12 cellular contexts compared by ENCODE assay signal in genomic region chr16:68416057-68417046, GRCh38. TPM values are rescaled to one million over a fixed set of nuclear protein-coding genes. Genes with fewer than 3 reads are reported as not detected.
DNase-seq lines count a peak whose midpoint lies in the region; ATAC-seq and TF ChIP-seq lines count a peak whose summit lies in the region.
"Had no signal": no experiment of that assay in that cellular context is flagged by ENCODE, and none has a peak within 500 bp of the region (broad histone marks: within the 10 kb centered on the region; RNA-seq: fewer than 3 reads in every experiment).

No MANE protein-coding gene starts in this region.

- CTCF ChIA-PET in Calu3 (lab: Charles Lee) = interaction anchor here (0.7 to 2.8 kb wide), 8 partner anchors 9 to 99 kb away, joined by 3 to 13 read pairs (median 5); no protein-coding TSS in a partner anchor
- CTCF ChIA-PET in activated CD8-positive, alpha-beta T cell treated with anti-CD3 and anti-CD28 coated beads, Interleukin-2, amount 10 ng/mL, durations not matched to agents 7 days and 5 days (lab: Charles Lee) = interaction anchor here (1.0 to 3.5 kb wide), 11 partner anchors 10 to 104 kb away, joined by 3 to 18 read pairs (median 4); partner anchors contain the start of gene SMPD3

- H3K4me1 Mint-ChIP-seq in Calu3 (ENCODE audit: low read depth, unreplicated experiment) (peaks cover 44% of the 10 kb centered on the region), HFFc6 (ENCODE audit: low read depth) (peaks cover 17% of the 10 kb centered on the region)
- peaks cover 44% of the 10 kb centered on the region for H3K4me1 Mint-ChIP-seq in activated CD8-positive, alpha-beta T cell treated with anti-CD3 and anti-CD28 coated beads, Interleukin-2, amount 10 ng/mL, durations not matched to agents 7 days and 5 days (ENCODE audit: low read depth)
- H3K4me1 Mint-ChIP-seq: WTC11 had no signal

- no peaks in the 10 kb centered on the region for H3K27me3 Mint-ChIP-seq in Calu3 (ENCODE audit: unreplicated experiment)
- no peaks in the 10 kb centered on the region for H3K27me3 Mint-ChIP-seq in activated CD8-positive, alpha-beta T cell treated with anti-CD3 and anti-CD28 coated beads, Interleukin-2, amount 10 ng/mL, durations not matched to agents 7 days and 5 days (ENCODE audit: low read depth)
- peaks cover 23% of the 10 kb centered on the region for H3K27me3 Mint-ChIP-seq in HFFc6 (ENCODE audit: insufficient read depth)

- ATAC-seq in activated CD8-positive, alpha-beta T cell treated with anti-CD3 and anti-CD28 coated beads, Interleukin-2, amount 10 ng/mL, durations not matched to agents 7 days and 5 days = no peak
- no peak for ATAC-seq in GM19328 (IDR thresholded peaks at IDR 0.05; ENCODE audit: unreplicated experiment)
- ATAC-seq: heart right ventricle, WTC11 had no signal

- H3K4me3 Mint-ChIP-seq in Calu3 (ENCODE audit: low read depth, unreplicated experiment) (peak overlapping the region; percentile 57), HFFc6 (no peak overlapping the region)
- no peak overlapping the region for H3K4me3 Mint-ChIP-seq in activated CD8-positive, alpha-beta T cell treated with anti-CD3 and anti-CD28 coated beads, Interleukin-2, amount 10 ng/mL, durations not matched to agents 7 days and 5 days
- H3K4me3 Mint-ChIP-seq: WTC11 had no signal

- H3K9me3 ChIP-seq in muscle layer of duodenum (ENCODE audit: control insufficient read depth in 1 of 2, low read length in 2 of 2) = no peaks in the 10 kb centered on the region
- H3K9me3 ChIP-seq: heart right ventricle, ovary had no signal

- no peak overlapping the region for H3K4me3 ChIP-seq in muscle layer of duodenum (ENCODE audit: low read depth in 1 of 2, low read length in 2 of 2)
- H3K4me3 ChIP-seq: heart right ventricle, ovary had no signal

- H3K27ac Mint-ChIP-seq in Calu3 (ENCODE audit: unreplicated experiment) = peak overlapping the region; percentile 91
- peak overlapping the region; percentile 43 for H3K27ac Mint-ChIP-seq in activated CD8-positive, alpha-beta T cell treated with anti-CD3 and anti-CD28 coated beads, Interleukin-2, amount 10 ng/mL, durations not matched to agents 7 days and 5 days
- no peak overlapping the region for H3K27ac Mint-ChIP-seq in HFFc6
- H3K27ac Mint-ChIP-seq: WTC11 had no signal

- POLR2A ChIA-PET in activated CD8-positive, alpha-beta T cell treated with anti-CD3 and anti-CD28 coated beads, Interleukin-2, amount 10 ng/mL, durations not matched to agents 7 days and 5 days (lab: Charles Lee) = interaction anchor here (0.7 to 2.0 kb wide), 3 partner anchors 16 to 45 kb away, joined by 3 to 6 read pairs (median 3); no protein-coding TSS in a partner anchor

- no peaks in the 10 kb centered on the region for H3K27me3 ChIP-seq in muscle layer of duodenum (ENCODE audit: low read depth, low read length)
- H3K27me3 ChIP-seq: brain microvascular endothelial cell, ovary had no signal

- intact Hi-C loops in Calu3 (cut with micrococcal nuclease; ENCODE audit: unreplicated experiment) = no loop called here

- peak overlapping the region; percentile 76 for H3K27ac ChIP-seq in muscle layer of duodenum (ENCODE audit: low read length)
- H3K27ac ChIP-seq: brain microvascular endothelial cell, ovary had no signal

- H3K9me3 Mint-ChIP-seq in Calu3 (ENCODE audit: low read depth, unreplicated experiment) = no peaks in the 10 kb centered on the region
- H3K9me3 Mint-ChIP-seq in activated CD8-positive, alpha-beta T cell treated with anti-CD3 and anti-CD28 coated beads, Interleukin-2, amount 10 ng/mL, durations not matched to agents 7 days and 5 days (ENCODE audit: insufficient read depth) = no peaks in the 10 kb centered on the region
- no peaks in the 10 kb centered on the region for H3K9me3 Mint-ChIP-seq in HFFc6
- H3K9me3 Mint-ChIP-seq: WTC11 had no signal

- H3K4me1 ChIP-seq in muscle layer of duodenum (ENCODE audit: control insufficient read depth in 1 of 2, insufficient read depth in 2 of 2, low read length in 2 of 2) = no peaks in the 10 kb centered on the region

- BruUV-seq in Calu3 (replicated peaks; lab: Mats Ljungman, UMichigan) = no TSS peak

- H3K36me3 Mint-ChIP-seq in Calu3 (ENCODE audit: insufficient read depth, unreplicated experiment) = peaks cover 14% of the 10 kb centered on the region
- peaks cover 2% of the 10 kb centered on the region for H3K36me3 Mint-ChIP-seq in activated CD8-positive, alpha-beta T cell treated with anti-CD3 and anti-CD28 coated beads, Interleukin-2, amount 10 ng/mL, durations not matched to agents 7 days and 5 days (ENCODE audit: low read depth)
- no peaks in the 10 kb centered on the region for H3K36me3 Mint-ChIP-seq in HFFc6 (ENCODE audit: low read depth)
- H3K36me3 Mint-ChIP-seq: WTC11 had no signal

- H3K36me3 ChIP-seq in muscle layer of duodenum (ENCODE audit: control insufficient read depth in 1 of 2, insufficient read depth in 2 of 2, low read length in 2 of 2) = no peaks in the 10 kb centered on the region
- H3K36me3 ChIP-seq: brain microvascular endothelial cell, heart right ventricle, ovary had no signal

- TF ChIP-seq CTCF in Calu3 (IDR thresholded peaks at IDR 0.05; ENCODE audit: unreplicated experiment) (no peak), HFFc6 (IDR thresholded peaks at IDR 0.05) (no peak)

- DNase-seq in Calu3 (peak; percentile 64), NCI-H1417 treated with DMSO at 0.1 percent for 48 hours (lab: John Stamatoyannopoulos, UW) (peak; percentile 50), HuH-7.5 (ENCODE audit: low spot score) (no peak), NOMO-1 (lab: John Stamatoyannopoulos, UW; ENCODE audit: unreplicated experiment in 2 of 2) (no peak), HFFc6 (no peak)
- DNase-seq in activated CD8-positive, alpha-beta T cell treated with anti-CD3 and anti-CD28 coated beads, Interleukin-2, amount 10 ng/mL, durations not matched to agents 7 days and 5 days = no peak
- DNase-seq: brain microvascular endothelial cell, heart right ventricle had no signal

RNA-seq across cellular contexts. Expression of gene SMPD3, which starts 32.0 kb away (rescaled TPM):
- 0.42 and 1.2 TPM in 2 replicates for total RNA-seq in Calu3 (2022)
- total RNA-seq in activated CD8-positive, alpha-beta T cell treated with anti-CD3 and anti-CD28 coated beads, Interleukin-2, amount 10 ng/mL, durations not matched to agents 7 days and 5 days = 10 to 100 TPM; 11.1 to 12.0 TPM
- under 1 TPM; 0.05 to 0.73 (median 0.30) TPM for total RNA-seq in HFFc6 (2021; fragmentation: NEBNext Ultra II Directional; extraction: Animal tissue kit (Norgen Biotek cat#: 25700))

Comparison
In these comparisons a context has a peak if more than half of its experiments do, and no peak if none do; other contexts are left out.
1. DNase-seq: peak in Calu3 (single experiment) and NCI-H1417 treated with DMSO at 0.1 percent for 48 hours (single experiment); none in activated CD8-positive, alpha-beta T cell treated with anti-CD3 and anti-CD28 coated beads, Interleukin-2, amount 10 ng/mL, durations not matched to agents 7 days and 5 days (single experiment), HuH-7.5 (single experiment), NOMO-1 (0 of 2) and HFFc6 (single experiment).